ENCODE assay signal across 8 cellular contexts in genomic region chr20:1325173-1326030, GRCh38. TPM values are rescaled to one million over a fixed set of nuclear protein-coding genes. Genes with fewer than 3 reads are reported as not detected.
A peak's percentile ranks its signal among the peaks of the same experiment; 100 is the strongest.
DNase-seq lines count a peak whose midpoint lies in the region; ATAC-seq, FAIRE-seq and TF ChIP-seq lines count a peak whose summit lies in the region.

No MANE protein-coding gene starts in this region.

- ATAC-seq in CD4-positive, CD25-positive, alpha-beta regulatory T cell (ENCODE audit: low read depth in 2 of 2), result peak; percentile 88 to 89
- ATAC-seq in GM19395 (IDR thresholded peaks at IDR 0.05; ENCODE audit: unreplicated experiment), result peak; percentile 83
- peak; percentile 78 for ATAC-seq in HG03521 (IDR thresholded peaks at IDR 0.05; ENCODE audit: unreplicated experiment)
- ATAC-seq in HepG2, result peak; percentile 79

- H3K9me3 ChIP-seq in CD4-positive, CD25-positive, alpha-beta regulatory T cell (ENCODE audit: control insufficient read depth in 2 of 2, low read length in 2 of 2), result no peaks in the 10 kb centered on the region
- no peaks in the 10 kb centered on the region for H3K9me3 ChIP-seq in HepG2 (ENCODE audit: low read length)

- TF ChIP-seq POLR2A in HepG2 (IDR thresholded peaks at IDR 0.05; ENCODE audit: insufficient read depth in 1 of 2, low read depth in 2 of 2, low read length in 2 of 2), result peak; percentile 95 to 98

- peak overlapping the region; percentile 100 for H3K9ac ChIP-seq in HepG2 (ENCODE audit: insufficient read depth, low read depth, low read length)

- TF ChIP-seq RAD21 in HepG2 (CRISPR knock-in tag; IDR thresholded peaks at IDR 0.05), result peak; percentile 66

- no peak overlapping the region for H2AFZ ChIP-seq in HepG2 (ENCODE audit: low read length)

- peak; percentile 43; the same call in 1 of the 2 replicates for TF ChIP-seq CTCF in HepG2 (CRISPR knock-in tag; IDR thresholded peaks at IDR 0.05)

- TF ChIP-seq EP300 in HepG2 (IDR thresholded peaks at IDR 0.05; ENCODE audit: low read depth in 2 of 2, low read length in 2 of 2), result peak in 1 of 2 experiments; percentile 20; a peak in 3 of 4 replicates
- TF ChIP-seq EP300 in HepG2 (CRISPR knock-in tag; IDR thresholded peaks at IDR 0.05; ENCODE audit: borderline replicate concordance), result no peak; the same call in 1 of the 2 replicates

- H3K4me1 ChIP-seq in CD4-positive, CD25-positive, alpha-beta regulatory T cell (ENCODE audit: control insufficient read depth, insufficient read depth, low read length, poor library complexity, severe bottlenecking), result peaks cover 31% of the 10 kb centered on the region
- peaks cover 69% of the 10 kb centered on the region for H3K4me1 ChIP-seq in HepG2 (ENCODE audit: insufficient read depth, low read length)

- H3K27me3 Mint-ChIP-seq in CD4-positive, CD25-positive, alpha-beta regulatory T cell, result no peaks in the 10 kb centered on the region

- H3K27ac ChIP-seq in CD4-positive, CD25-positive, alpha-beta regulatory T cell (ENCODE audit: insufficient read depth, low read length, poor library complexity, severe bottlenecking), result peak overlapping the region; percentile 95
- H3K27ac ChIP-seq in HepG2 (ENCODE audit: extremely low read length, insufficient read depth, low read length), result peak overlapping the region; percentile 98

- 2% methylated on average over 56 of the region's 56 CpGs for WGBS in HepG2 (ENCODE audit: low lambda C conversion rate)

- H3K27me3 ChIP-seq in CD4-positive, CD25-positive, alpha-beta regulatory T cell (ENCODE audit: control insufficient read depth, insufficient read depth, low read length), result no peaks in the 10 kb centered on the region
- no peaks in the 10 kb centered on the region; a peak in 2 of 5 replicates for H3K27me3 ChIP-seq in HepG2 (ENCODE audit: control insufficient read depth in 1 of 2, insufficient read depth in 2 of 2, low read length in 2 of 2)

- peaks cover 49% of the 10 kb centered on the region for H3K79me2 ChIP-seq in HepG2 (ENCODE audit: insufficient read depth, low read length)

- peaks cover 13 to 21% (median 17%) of the 10 kb centered on the region in 4 donors for H3K4me1 Mint-ChIP-seq in CD4-positive, CD25-positive, alpha-beta regulatory T cell

- H3K4me3 ChIP-seq in CD4-positive, CD25-positive, alpha-beta regulatory T cell (ENCODE audit: low read depth, low read length), result peak overlapping the region; percentile 78
- peak overlapping the region; percentile 80 to 98 (median 96) for H3K4me3 ChIP-seq in HepG2 (replicated peaks in 1 of 3; ENCODE audit: insufficient read depth in 1 of 3, low read depth in 2 of 3, low read length in 3 of 3)

- intact Hi-C loops in HepG2 (cut with micrococcal nuclease; ENCODE audit: unreplicated experiment), result loop anchor here (1.0 to 5.0 kb wide), 3 partner anchors 12 to 68 kb away; partner anchors contain the start of gene FKBP1A

- no peak overlapping the region for H3K4me3 Mint-ChIP-seq in CD4-positive, CD25-positive, alpha-beta regulatory T cell

- H3K9me3 Mint-ChIP-seq in CD4-positive, CD25-positive, alpha-beta regulatory T cell, result peaks cover 0 to 2% (median 0%) of the 10 kb centered on the region in 7 donors

- H3K36me3 ChIP-seq in CD4-positive, CD25-positive, alpha-beta regulatory T cell (ENCODE audit: control insufficient read depth, insufficient read depth, low read length), result no peaks in the 10 kb centered on the region
- H3K36me3 ChIP-seq in HepG2 (replicated peaks in 1 of 2; ENCODE audit: control insufficient read depth in 1 of 2, insufficient read depth in 2 of 2, low read length in 2 of 2), result 0 out of 5 replicates have a peak, but pooled peaks cover 0 to 2% of the 10 kb centered on the region in 2 experiments

- H3K27ac Mint-ChIP-seq in CD4-positive, CD25-positive, alpha-beta regulatory T cell, result no peak overlapping the region

- in situ Hi-C loops in HepG2 (cut with HindIII; ENCODE audit: extremely low pct_ligation_motif_present, low pct_unique_long_range_greater_than_20kb), result no loop called here

- H4K20me1 ChIP-seq in HepG2 (ENCODE audit: insufficient read depth, low read length), result peaks cover 18% of the 10 kb centered on the region; the same call in 1 of the 2 replicates

- CTCF ChIA-PET in HepG2 (lab: Yijun Ruan, JAX; ENCODE audit: low intra/inter-chr PET ratio, low total read pairs), result no interaction called here

- peaks cover 5% of the 10 kb centered on the region for H3K36me3 Mint-ChIP-seq in CD4-positive, CD25-positive, alpha-beta regulatory T cell

- peak; percentile 94 for FAIRE-seq in HepG2 (lab: Jason Lieb, UNC)

- DNase-seq in CD4-positive, CD25-positive, alpha-beta regulatory T cell, result peak; percentile 98 to 99 (median 99)
- peak; percentile 99 for DNase-seq in NCI-H748 (lab: John Stamatoyannopoulos, UW; ENCODE audit: unreplicated experiment)
- DNase-seq in activated CD4-positive, alpha-beta T cell treated with anti-CD3 and anti-CD28 coated beads, Interleukin-2, amount 50 U/mL, for 24 hours (ENCODE audit: low read depth in 1 of 2, low spot score in 1 of 2), result peak; percentile 98 to 99
- DNase-seq in dermis microvascular lymphatic vessel endothelial cell (ENCODE audit: low read depth in 2 of 2), result peak; percentile 95 to 97
- DNase-seq in HepG2 (ENCODE audit: low spot score), result peak; percentile 97
- DNase-seq in stimulated activated CD4-positive, alpha-beta T cell treated with anti-CD3 and anti-CD28 coated beads, Interleukin-2, amount 100 ng/mL, for 48 hours, result peak; percentile 98 to 99

- TSS peak; percentile 97 for BruUV-seq in HepG2 (replicated peaks; lab: Mats Ljungman, UMichigan)

- H3K4me2 ChIP-seq in HepG2 (ENCODE audit: low read depth, low read length), result peak overlapping the region; percentile 98

- POLR2A ChIA-PET in HepG2 (lab: Yijun Ruan, JAX), result interaction anchor here (0.7 to 3.1 kb wide), 36 partner anchors 8 to 782 kb away, joined by 3 to 41 read pairs (median 4); partner anchors contain the start of genes CSNK2A1, FKBP1A, NSFL1C and PSMF1

RNA-seq across cellular contexts. Expression of gene SDCBP2, which starts 3.5 kb away (rescaled TPM):
- total RNA-seq in CD4-positive, CD25-positive, alpha-beta regulatory T cell, result 1.2 TPM
- 1 to 10 TPM; 1.6 to 4.3 (median 3.4) TPM for polyA plus RNA-seq in CD4-positive, CD25-positive, alpha-beta regulatory T cell
- 4.0 and 4.3 TPM in 2 replicates for total RNA-seq in dermis microvascular lymphatic vessel endothelial cell
- 0.87 and 1.2 TPM in 2 replicates for total RNA-seq in HepG2 (2016; rRNA removed; fragmentation: Illumina TruSeq; extraction: Trizol)
- total RNA-seq in HepG2 (2016; cell fraction: cytosol; rRNA removed; fragmentation: Illumina TruSeq; extraction: Trizol; ENCODE audit: low read depth), result 0.79 and 0.91 TPM in 2 replicates
- 0.89 and 1.1 TPM in 2 replicates for total RNA-seq in HepG2 (2016; cell fraction: insoluble cytoplasmic fraction; rRNA removed; fragmentation: Illumina TruSeq; extraction: Trizol)
- 0.48 and 0.93 TPM in 2 replicates for total RNA-seq in HepG2 (2016; cell fraction: membrane; rRNA removed; fragmentation: Illumina TruSeq; extraction: Trizol)
- 0.66 and 0.81 TPM in 2 replicates for total RNA-seq in HepG2 (2016; cell fraction: nucleus; rRNA removed; fragmentation: Illumina TruSeq; extraction: Trizol)
- 2.4 and 2.9 TPM in 2 replicates for polyA plus RNA-seq in HepG2 (2011; rRNA removed)
- polyA plus RNA-seq in HepG2 (2011; cell fraction: cytosol; rRNA removed), result 2.5 and 3.1 TPM in 2 replicates
- 6.1 and 6.2 TPM in 2 replicates for polyA plus RNA-seq in HepG2 (2011; cell fraction: nucleus; rRNA removed)
- 2.1 and 4.3 TPM in 2 replicates for polyA plus RNA-seq in HepG2 (2012)
- polyA plus RNA-seq in HepG2 (2016; cell fraction: cytosol; fragmentation: Illumina TruSeq; extraction: Trizol; ENCODE audit: low read depth), result 0.62 and 0.94 TPM in 2 replicates
- polyA plus RNA-seq in HepG2 (2016; cell fraction: insoluble cytoplasmic fraction; fragmentation: Illumina TruSeq; extraction: Trizol; ENCODE audit: low read depth), result 0.67 and 0.96 TPM in 2 replicates
- 0.65 and 0.68 TPM in 2 replicates for polyA plus RNA-seq in HepG2 (2016; cell fraction: membrane; fragmentation: Illumina TruSeq; extraction: Trizol; ENCODE audit: low read depth)
- 1.5 and 1.6 TPM in 2 replicates for polyA plus RNA-seq in HepG2 (2016; cell fraction: nucleus; fragmentation: Illumina TruSeq; extraction: Trizol; ENCODE audit: insufficient read depth, low read depth)
- polyA minus RNA-seq in HepG2 (2011; rRNA and poly(A)+ RNA removed; ENCODE audit: low replicate concordance), result 0.42 and 0.92 TPM in 2 replicates
- polyA minus RNA-seq in HepG2 (2011; cell fraction: cytosol; rRNA and poly(A)+ RNA removed), result 0.62 and 0.89 TPM in 2 replicates
- 0.37 and 0.64 TPM in 2 replicates for polyA minus RNA-seq in HepG2 (2011; cell fraction: nucleus; rRNA and poly(A)+ RNA removed)

RNA-seq across cellular contexts. Expression of gene SNPH, which starts 59.3 kb away (rescaled TPM):
- total RNA-seq in CD4-positive, CD25-positive, alpha-beta regulatory T cell, result 7.5 TPM
- 1 to 10 TPM in 3 of 4 donors, under 1 TPM in 1; 0.97 to 4.1 (median 3.1) TPM for polyA plus RNA-seq in CD4-positive, CD25-positive, alpha-beta regulatory T cell
- 1.8 and 2.4 TPM in 2 replicates for total RNA-seq in dermis microvascular lymphatic vessel endothelial cell
- 0.09 TPM in 1 of 2 replicates, not detected in the other for total RNA-seq in HepG2 (2016; rRNA removed; fragmentation: Illumina TruSeq; extraction: Trizol)
- not detected in 2 replicates for total RNA-seq in HepG2 (2016; cell fraction: cytosol; rRNA removed; fragmentation: Illumina TruSeq; extraction: Trizol; ENCODE audit: low read depth)
- 0.04 TPM in 1 of 2 replicates, not detected in the other for total RNA-seq in HepG2 (2016; cell fraction: insoluble cytoplasmic fraction; rRNA removed; fragmentation: Illumina TruSeq; extraction: Trizol)
- total RNA-seq in HepG2 (2016; cell fraction: membrane; rRNA removed; fragmentation: Illumina TruSeq; extraction: Trizol), result 0.03 TPM in 1 of 2 replicates, not detected in the other
- 0.06 TPM in 2 replicates for total RNA-seq in HepG2 (2016; cell fraction: nucleus; rRNA removed; fragmentation: Illumina TruSeq; extraction: Trizol)
- not detected in 2 replicates for polyA plus RNA-seq in HepG2 (2011; rRNA removed)
- not detected in 2 replicates for polyA plus RNA-seq in HepG2 (2011; cell fraction: cytosol; rRNA removed)
- polyA plus RNA-seq in HepG2 (2011; cell fraction: nucleus; rRNA removed), result 0.02 TPM in 1 of 2 replicates, not detected in the other
- polyA plus RNA-seq in HepG2 (2012), result not detected in 2 replicates
- not detected in 2 replicates for polyA plus RNA-seq in HepG2 (2016; cell fraction: cytosol; fragmentation: Illumina TruSeq; extraction: Trizol; ENCODE audit: low read depth)
- polyA plus RNA-seq in HepG2 (2016; cell fraction: insoluble cytoplasmic fraction; fragmentation: Illumina TruSeq; extraction: Trizol; ENCODE audit: low read depth), result not detected in 2 replicates
- not detected in 2 replicates for polyA plus RNA-seq in HepG2 (2016; cell fraction: membrane; fragmentation: Illumina TruSeq; extraction: Trizol; ENCODE audit: low read depth)
- polyA plus RNA-seq in HepG2 (2016; cell fraction: nucleus; fragmentation: Illumina TruSeq; extraction: Trizol; ENCODE audit: insufficient read depth, low read depth), result 0.12 TPM in 1 of 2 replicates, not detected in the other
- polyA minus RNA-seq in HepG2 (2011; rRNA and poly(A)+ RNA removed; ENCODE audit: low replicate concordance), result 0.02 and 0.10 TPM in 2 replicates
- not detected in 2 replicates for polyA minus RNA-seq in HepG2 (2011; cell fraction: cytosol; rRNA and poly(A)+ RNA removed)
- not detected in 2 replicates for polyA minus RNA-seq in HepG2 (2011; cell fraction: nucleus; rRNA and poly(A)+ RNA removed)

Comparison
In these comparisons a context has a peak if more than half of its experiments do, and no peak if none do; other contexts are left out.
1. Peak in every context shown above with its lines: DNase-seq, ATAC-seq, H3K4me3 ChIP-seq and H3K27ac ChIP-seq.